ENCODE assay signal across 10 cellular contexts in the genomic region with DNA sequence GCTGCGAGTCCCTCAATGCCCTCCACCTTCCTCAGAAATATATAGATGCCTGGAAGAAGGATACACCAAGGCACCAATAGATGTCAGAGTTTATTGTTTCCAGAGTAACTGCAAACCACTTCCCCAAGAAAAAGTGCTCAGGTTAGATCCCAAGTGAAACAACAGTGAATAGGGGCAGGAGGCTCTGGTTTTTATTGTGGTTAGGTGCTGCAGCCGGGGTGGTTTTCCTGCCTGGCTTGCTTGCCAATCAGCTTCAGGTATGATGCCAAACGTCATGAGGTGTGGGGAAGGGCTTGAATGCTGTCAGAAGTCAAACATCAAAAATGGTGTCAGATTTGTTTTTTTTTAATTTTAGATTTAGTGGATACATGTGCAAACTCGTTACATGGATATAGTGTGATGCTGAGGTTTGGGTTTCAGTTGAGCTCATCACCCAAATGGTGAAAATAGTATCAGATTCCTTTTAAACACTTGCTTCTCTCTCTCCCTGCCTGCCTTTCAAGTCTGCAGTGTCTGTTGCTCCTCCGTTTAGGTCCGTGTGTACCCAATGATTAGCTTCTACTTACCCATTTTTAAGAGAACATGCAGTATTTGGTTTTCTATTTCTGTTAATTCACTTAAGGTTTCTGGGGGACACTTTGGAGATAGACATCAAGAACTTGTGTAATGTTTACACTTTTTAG.
DNase-seq lines count a peak whose midpoint lies in the region; FAIRE-seq and TF ChIP-seq lines count a peak whose summit lies in the region.
"Had no signal": no experiment of that assay in that cellular context is flagged by ENCODE, and none has a peak within 500 bp of the region (broad histone marks: within the 10 kb centered on the region; RNA-seq: fewer than 3 reads in every experiment).

No MANE protein-coding gene starts in this region.

- H3K14ac ChIP-seq in neuronal stem cell (ENCODE audit: low read length), result no peak overlapping the region

- H3K9me2 ChIP-seq in Loucy (replicated peaks; ENCODE audit: low read depth, low read length), result no peaks in the 10 kb centered on the region

- no peak overlapping the region for H4K8ac ChIP-seq in neuronal stem cell (ENCODE audit: low read depth, low read length)

- H2BK5ac ChIP-seq in neuronal stem cell (ENCODE audit: low read length), result no peak overlapping the region

- no peaks in the 10 kb centered on the region for H3F3A ChIP-seq in Loucy (ENCODE audit: low read depth)

- H2AFZ ChIP-seq in Loucy (ENCODE audit: low read length), result peak overlapping the region; percentile 63
- H2AFZ ChIP-seq in neuronal stem cell (ENCODE audit: low read length), result no peak overlapping the region

- H3K4me1 ChIP-seq in Loucy (ENCODE audit: insufficient read depth, low read length, poor library complexity, severe bottlenecking) (peaks cover 13% of the 10 kb centered on the region), neuronal stem cell (ENCODE audit: control insufficient read depth in 2 of 2, insufficient read depth in 1 of 2, low read depth in 1 of 2, low read length in 2 of 2) (no peaks in the 10 kb centered on the region), kidney (ENCODE audit: control insufficient read depth in 1 of 2, insufficient read depth in 1 of 2, low read depth in 1 of 2, low read length in 2 of 2) (no peaks in the 10 kb centered on the region)
- H3K4me1 ChIP-seq in effector memory CD4-positive, alpha-beta T cell (ENCODE audit: control insufficient read depth, insufficient read depth, low read length, poor library complexity, severe bottlenecking), result no peaks in the 10 kb centered on the region

- no peak overlapping the region for H3K27ac ChIP-seq in effector memory CD4-positive, alpha-beta T cell (ENCODE audit: insufficient read depth, low read length, poor library complexity, severe bottlenecking)
- H3K27ac ChIP-seq in neuronal stem cell (replicated peaks; ENCODE audit: low read length), result no peak overlapping the region
- H3K27ac ChIP-seq in kidney (ENCODE audit: low read depth in 2 of 2, low read length in 2 of 2), result no peak overlapping the region

- H3K4me2 ChIP-seq in Loucy (ENCODE audit: low read depth, low read length, poor library complexity, severe bottlenecking) (peak overlapping the region; percentile 42), neuronal stem cell (ENCODE audit: insufficient read depth, low read length, poor library complexity, severe bottlenecking) (no peak overlapping the region)

- H3K9me3 ChIP-seq in Loucy (ENCODE audit: insufficient read depth, low read depth, low read length) (no peaks in the 10 kb centered on the region), neuronal stem cell (replicated peaks in 1 of 2; ENCODE audit: control insufficient read depth in 2 of 2, insufficient read depth in 1 of 2, low read depth in 1 of 2, low read length in 2 of 2) (no peaks in the 10 kb centered on the region), kidney (ENCODE audit: control insufficient read depth in 1 of 2, low read length in 2 of 2) (no peaks in the 10 kb centered on the region)
- no peaks in the 10 kb centered on the region for H3K9me3 ChIP-seq in effector memory CD4-positive, alpha-beta T cell (ENCODE audit: control insufficient read depth, low read length)

- DNase-seq in NCI-H1694 treated with DMSO at 0.1 percent for 48 hours (lab: John Stamatoyannopoulos, UW) (peak; percentile 67), NCI-H1694 (lab: John Stamatoyannopoulos, UW) (no peak), neuronal stem cell (ENCODE audit: low spot score) (no peak), 8988T (no peak), kidney (no peak)
- DNase-seq in activated CD4-positive, alpha-beta T cell treated with anti-CD3 and anti-CD28 coated beads, Interleukin-2, amount 50 U/mL, for 48 hours, result peak; percentile 0 to 3
- DNase-seq in effector memory CD4-positive, alpha-beta T cell, result peak; percentile 1 to 4 (median 2)
- DNase-seq: DMS79, Right ventricle myocardium superior had no signal

- no peaks in the 10 kb centered on the region for H3K79me2 ChIP-seq in Loucy (ENCODE audit: insufficient read depth, low read length)

- no peak overlapping the region for H2BK12ac ChIP-seq in neuronal stem cell (ENCODE audit: low read length)

- H2BK120ac ChIP-seq in neuronal stem cell (ENCODE audit: low read depth, low read length), result no peak overlapping the region

- no peak overlapping the region for H4K91ac ChIP-seq in neuronal stem cell (ENCODE audit: low read depth, low read length, poor library complexity)

- H3K4me3 ChIP-seq in Loucy (ENCODE audit: low read length, poor library complexity, severe bottlenecking), result peak overlapping the region; percentile 32
- no peak overlapping the region for H3K4me3 ChIP-seq in effector memory CD4-positive, alpha-beta T cell (ENCODE audit: insufficient read depth, low read depth, low read length, poor library complexity, severe bottlenecking)
- H3K4me3 ChIP-seq in neuronal stem cell (ENCODE audit: low read length in 2 of 2), result no peak overlapping the region
- H3K4me3 ChIP-seq in kidney (ENCODE audit: low read length in 2 of 2), result no peak overlapping the region

- H3K23ac ChIP-seq in neuronal stem cell (ENCODE audit: low read depth, low read length, poor library complexity), result no peak overlapping the region

- intact Hi-C loops in kidney (cut with DNase I), result no loop called here

- no peak overlapping the region for H3K4ac ChIP-seq in neuronal stem cell (ENCODE audit: low read length)

- no peak overlapping the region for H3K18ac ChIP-seq in neuronal stem cell (ENCODE audit: low read length)

- H3K9ac ChIP-seq in Loucy (ENCODE audit: low read depth, low read length, poor library complexity, severe bottlenecking) (no peak overlapping the region), neuronal stem cell (ENCODE audit: low read depth, low read length, poor library complexity) (no peak overlapping the region), kidney (ENCODE audit: low read length in 2 of 2) (no peak overlapping the region)

- H3K36me3 ChIP-seq in Loucy (ENCODE audit: insufficient read depth, low read length), result no peaks in the 10 kb centered on the region
- no peaks in the 10 kb centered on the region for H3K36me3 ChIP-seq in effector memory CD4-positive, alpha-beta T cell (ENCODE audit: control insufficient read depth, insufficient read depth, low read length)
- no peaks in the 10 kb centered on the region for H3K36me3 ChIP-seq in neuronal stem cell (replicated peaks in 1 of 2; ENCODE audit: control insufficient read depth in 2 of 2, insufficient read depth in 2 of 2, low read length in 2 of 2)
- no peaks in the 10 kb centered on the region for H3K36me3 ChIP-seq in kidney (ENCODE audit: control insufficient read depth in 1 of 2, insufficient read depth in 2 of 2, low read length in 2 of 2)

- no peak for TF ChIP-seq CTCF in Loucy (conservative IDR thresholded peaks at IDR 0.05; ENCODE audit: low read length)
- no peak for TF ChIP-seq CTCF in kidney (IDR thresholded peaks at IDR 0.05; ENCODE audit: borderline replicate concordance, extremely low read depth, insufficient read depth)

- no CpG with 5 or more reads among the region's 6 CpGs for WGBS in neuronal stem cell (ENCODE audit: extremely low coverage in 2 of 2, insufficient read length in 2 of 2, insufficient replicate concordance in 1 of 2), 2 donors

- no peak overlapping the region for H2AK5ac ChIP-seq in neuronal stem cell (ENCODE audit: low read depth, low read length)

- FAIRE-seq in kidney (lab: Jason Lieb, UNC), result no peak

- H3K79me1 ChIP-seq in neuronal stem cell (ENCODE audit: low read depth, low read length), result no peaks in the 10 kb centered on the region

- H3K27me3 ChIP-seq in Loucy (ENCODE audit: insufficient read depth, low read length, poor library complexity, severe bottlenecking) (no peaks in the 10 kb centered on the region), neuronal stem cell (ENCODE audit: control insufficient read depth in 3 of 3, insufficient read depth in 3 of 3, low read depth in 1 of 3, low read length in 3 of 3) (no peaks in the 10 kb centered on the region)
- no peaks in the 10 kb centered on the region for H3K27me3 ChIP-seq in effector memory CD4-positive, alpha-beta T cell (replicated peaks; ENCODE audit: control insufficient read depth, insufficient read depth, low read length, poor library complexity, severe bottlenecking)

- no peak overlapping the region for H2BK15ac ChIP-seq in neuronal stem cell (ENCODE audit: low read length)

- H4K20me1 ChIP-seq in Loucy (ENCODE audit: insufficient read depth, low read length, poor library complexity, severe bottlenecking), result no peaks in the 10 kb centered on the region

Comparison
In these comparisons a context has a peak if more than half of its experiments do, and no peak if none do; other contexts are left out.
1. DNase-seq: peak in NCI-H1694 treated with DMSO at 0.1 percent for 48 hours (single experiment), activated CD4-positive, alpha-beta T cell treated with anti-CD3 and anti-CD28 coated beads, Interleukin-2, amount 50 U/mL, for 48 hours (2 of 2) and effector memory CD4-positive, alpha-beta T cell (3 of 3); none in NCI-H1694 (single experiment), neuronal stem cell (single experiment), 8988T (single experiment) and kidney (single experiment).